ENCODE assay signal across 13 cellular contexts in the genomic region with DNA sequence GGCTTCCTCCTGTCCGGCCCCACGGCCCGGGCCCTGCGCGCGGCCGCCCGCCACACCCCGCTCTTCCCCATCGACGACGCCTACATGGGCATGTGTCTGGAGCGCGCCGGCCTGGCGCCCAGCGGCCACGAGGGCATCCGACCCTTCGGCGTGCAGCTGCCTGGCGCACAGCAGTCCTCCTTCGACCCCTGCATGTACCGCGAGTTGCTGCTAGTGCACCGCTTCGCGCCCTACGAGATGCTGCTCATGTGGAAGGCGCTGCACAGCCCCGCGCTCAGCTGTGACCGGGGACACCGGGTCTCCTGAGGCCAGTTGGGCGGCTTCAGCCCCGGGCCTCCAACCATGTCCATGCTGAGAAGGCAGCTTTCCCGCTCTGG. TPM values are rescaled to one million over a fixed set of nuclear protein-coding genes. Genes with fewer than 3 reads are reported as not detected.
"Had no signal": no experiment of that assay in that cellular context is flagged by ENCODE, and none has a peak within 500 bp of the region (broad histone marks: within the 10 kb centered on the region; RNA-seq: fewer than 3 reads in every experiment).

No MANE protein-coding gene starts in this region.

- FAIRE-seq: endometrium, TTC549 had no signal

- H3K27me3 ChIP-seq: ovary had no signal

- DNase-seq: activated CD4-positive, alpha-beta T cell treated with anti-CD3 and anti-CD28 coated beads, Interleukin-2, amount 50 U/mL, for 4 hours; lower lobe of right lung had no signal

- H3K9me3 Mint-ChIP-seq: immature natural killer cell had no signal

- H3K27ac Mint-ChIP-seq: immature natural killer cell, nephron had no signal

- H3K9me3 ChIP-seq: lower lobe of right lung, ovary, SK-N-SH had no signal

- H3K36me3 ChIP-seq: lower lobe of right lung, ovary had no signal

- H3K4me1 Mint-ChIP-seq: nephron had no signal

- H3K27ac ChIP-seq: dorsolateral prefrontal cortex, lower lobe of right lung, ovary had no signal

- H3K9ac ChIP-seq: SK-N-SH had no signal

RNA-seq across cellular contexts. Expression of a gene that starts 6.2 kb away (rescaled TPM):
- total RNA-seq: glomerular endothelial cell; lower lobe of right lung; mucosa of gallbladder; skeletal muscle tissue; T-helper 1 cell treated with Interleukin-12 subunit alpha and Interleukin-12 subunit beta and Interleukin-4 antibody, amounts not matched to agents 30 ng/mL and 1 ng/mL, for 36 hours had no signal
- polyA plus RNA-seq: immature natural killer cell, ovary, SK-N-SH had no signal
